Comparison of ENCODE assay signal across 11 cellular contexts in the genomic region with DNA sequence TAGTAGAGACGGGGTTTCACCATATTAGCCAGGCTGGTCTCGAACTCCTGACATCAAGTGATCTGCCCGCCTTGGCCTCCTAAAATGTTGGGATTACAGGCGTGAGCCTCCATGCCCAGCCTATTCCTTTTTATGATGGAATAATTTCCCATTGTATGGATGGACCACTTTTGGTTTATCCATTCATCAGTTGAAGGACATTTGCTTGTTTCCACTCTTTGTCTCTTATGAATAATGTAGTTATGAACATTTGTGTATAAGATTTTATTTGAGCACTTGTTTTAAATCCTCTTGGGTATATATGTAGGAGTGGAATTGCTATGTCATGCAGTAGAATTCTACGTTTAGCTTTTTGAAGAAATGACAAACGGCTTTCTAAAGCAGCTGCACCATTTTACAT.
"Had no signal": no experiment of that assay in that cellular context is flagged by ENCODE, and none has a peak within 500 bp of the region (broad histone marks: within the 10 kb centered on the region; RNA-seq: fewer than 3 reads in every experiment).

No MANE protein-coding gene starts in this region.

- H3K27ac Mint-ChIP-seq: GM23338, H9, HFFc6 had no signal

- H3K4me2 ChIP-seq: GM23338 had no signal

- H3K4me3 Mint-ChIP-seq: GM23338, H9, HFFc6 had no signal

- H3K36me3 ChIP-seq: HAP-1 had no signal

- ATAC-seq: GM23338, HCT116 had no signal

- DNase-seq: GM23248, GOT3, H7, H9, HCEC 1CT, HFFc6 had no signal

- H2AFZ ChIP-seq: GM23248, GM23338 had no signal

- H3K9me3 ChIP-seq: HAP-1 had no signal

- H3K9me3 Mint-ChIP-seq: GM23338, H9, HFFc6 had no signal

- H3K27ac ChIP-seq: GM23248 had no signal

- FAIRE-seq: H1, H54 had no signal

- H3K4me1 ChIP-seq: HAP-1 had no signal

- H3K9ac ChIP-seq: GM23248 had no signal

- H3K4me3 ChIP-seq: GM23248, GM23338, HAP-1 had no signal
